13 cellular contexts compared by ENCODE assay signal in genomic region chr11:90113541-90113940, GRCh38. TPM values are rescaled to one million over a fixed set of nuclear protein-coding genes. Genes with fewer than 3 reads are reported as not detected.
A peak's percentile ranks its signal among the peaks of the same experiment; 100 is the strongest.
DNase-seq lines count a peak whose midpoint lies in the region; ATAC-seq and TF ChIP-seq lines count a peak whose summit lies in the region.
"Had no signal": no experiment of that assay in that cellular context is flagged by ENCODE, and none has a peak within 500 bp of the region (broad histone marks: within the 10 kb centered on the region; RNA-seq: fewer than 3 reads in every experiment).

No MANE protein-coding gene starts in this region.

- H3K27me3 Mint-ChIP-seq in neural progenitor cell (ENCODE audit: insufficient read depth, low read depth): no peaks in the 10 kb centered on the region

- no peak overlapping the region for H3K27ac ChIP-seq in mammary epithelial cell (ENCODE audit: insufficient read depth, low read depth, low read length)
- no peak overlapping the region for H3K27ac ChIP-seq in neural progenitor cell
- H3K27ac ChIP-seq: upper lobe of left lung had no signal

- intact Hi-C loops in mammary epithelial cell (cut with micrococcal nuclease) (no loop called here), posterior cingulate gyrus (cut with DNase I) (loop anchor here (10.0 kb wide), 1 partner anchor 439 kb away; no protein-coding TSS in a partner anchor)

- no peak for ATAC-seq in GM19351 (IDR thresholded peaks at IDR 0.05; ENCODE audit: unreplicated experiment)

- H3K4me1 Mint-ChIP-seq in neural progenitor cell: no peaks in the 10 kb centered on the region

- no peaks in the 10 kb centered on the region for H3K79me2 ChIP-seq in mammary epithelial cell (ENCODE audit: insufficient read depth, low read length)
- H3K79me2 ChIP-seq in neural progenitor cell (ENCODE audit: low read depth): no peaks in the 10 kb centered on the region

- TF ChIP-seq CTCF in LNCAP (IDR thresholded peaks at IDR 0.05) (peak; percentile 50), mammary epithelial cell (conservative IDR thresholded peaks at IDR 0.05 in 1 of 2, IDR thresholded peaks at IDR 0.05 in 1 of 2; ENCODE audit: extremely low read depth in 1 of 2, insufficient read depth in 1 of 2, low read depth in 1 of 2, low read length in 2 of 2) (peak; percentile 13 to 40), neural progenitor cell (IDR thresholded peaks at IDR 0.05) (peak; percentile 63)

- DNase-seq in DMS 273 (lab: John Stamatoyannopoulos, UW; ENCODE audit: unreplicated experiment) (peak; percentile 6), DMS 273 treated with DMSO at 0.1 percent for 48 hours (lab: John Stamatoyannopoulos, UW) (no peak), mammary epithelial cell (no peak), neural progenitor cell (ENCODE audit: low spot score) (no peak), posterior cingulate gyrus (no peak)
- DNase-seq in stimulated activated CD4-positive, alpha-beta T cell treated with anti-CD3 and anti-CD28 coated beads, Interleukin-12 subunit alpha, Interleukin-12 subunit beta, amount 100 ng/mL, for 4 hours: no peak
- DNase-seq: 8988T; activated CD4-positive, alpha-beta T cell treated with anti-CD3 and anti-CD28 coated beads, Interleukin-2, amount 50 U/mL, for 48 hours; islet precursor cell; NCI-H187 treated with DMSO at 0.1 percent for 48 hours; upper lobe of left lung had no signal

- H3F3A ChIP-seq in neural progenitor cell (ENCODE audit: low read depth): no peaks in the 10 kb centered on the region

- H3K27me3 ChIP-seq in mammary epithelial cell (ENCODE audit: insufficient read depth, low read length) (no peaks in the 10 kb centered on the region), neural progenitor cell (no peaks in the 10 kb centered on the region)
- H3K27me3 ChIP-seq: upper lobe of left lung had no signal

- no peak overlapping the region for H2AFZ ChIP-seq in mammary epithelial cell (ENCODE audit: low read depth, low read length)
- no peak overlapping the region for H2AFZ ChIP-seq in neural progenitor cell (replicated peaks)

- H4K20me1 ChIP-seq in mammary epithelial cell (ENCODE audit: insufficient read depth, low read length) (no peaks in the 10 kb centered on the region), neural progenitor cell (ENCODE audit: low read depth) (no peaks in the 10 kb centered on the region)

- 0% methylated on average over 2 of the region's 2 CpGs for WGBS in mammary epithelial cell (ENCODE audit: low coverage, missing lambda C conversion rate)

- no peaks in the 10 kb centered on the region for H3K36me3 ChIP-seq in mammary epithelial cell (ENCODE audit: insufficient read depth, low read length)
- no peaks in the 10 kb centered on the region for H3K36me3 ChIP-seq in neural progenitor cell
- H3K36me3 ChIP-seq: upper lobe of left lung had no signal

- in situ Hi-C loops in mammary epithelial cell (cut with MboI; ENCODE audit: low sequenced_read_pairs in 2 of 2): loop anchor here in 1 of 2 donors (25.0 kb wide), 2 partner anchors 451 to 1026 kb away; no protein-coding TSS in a partner anchor

- H3K4me3 ChIP-seq in mammary epithelial cell (replicated peaks in 1 of 3; ENCODE audit: insufficient read depth in 1 of 3, low read depth in 2 of 3, low read length in 3 of 3) (no peak overlapping the region), neural progenitor cell (no peak overlapping the region)
- H3K4me3 ChIP-seq: upper lobe of left lung had no signal

- CTCF ChIA-PET in mammary epithelial cell (lab: Charles Lee; ENCODE audit: low non-redundant PET): no interaction called here

- H3K4me2 ChIP-seq in mammary epithelial cell (ENCODE audit: insufficient read depth, low read depth, low read length): no peak overlapping the region
- no peak overlapping the region for H3K4me2 ChIP-seq in neural progenitor cell

- H3K9me3 ChIP-seq in mammary epithelial cell (replicated peaks; ENCODE audit: insufficient read depth, low read length) (no peaks in the 10 kb centered on the region), neural progenitor cell (ENCODE audit: low read depth) (no peaks in the 10 kb centered on the region)
- H3K9me3 ChIP-seq: upper lobe of left lung had no signal

- H3K36me3 Mint-ChIP-seq in neural progenitor cell: no peaks in the 10 kb centered on the region

- H3K27ac Mint-ChIP-seq in neural progenitor cell: no peak overlapping the region

- H3K9ac ChIP-seq in mammary epithelial cell (ENCODE audit: insufficient read depth, low read length) (no peak overlapping the region), neural progenitor cell (no peak overlapping the region)

- H3K9me3 Mint-ChIP-seq in neural progenitor cell: no peaks in the 10 kb centered on the region

- dilution Hi-C loops in mammary epithelial cell (cut with HindIII; ENCODE audit: low sequenced_read_pairs): no loop called here

- H3K4me3 Mint-ChIP-seq in neural progenitor cell: no peak overlapping the region

- BruUV-seq in mammary epithelial cell (replicated peaks; lab: Mats Ljungman, UMichigan): no TSS peak

- no peaks in the 10 kb centered on the region for H3K4me1 ChIP-seq in mammary epithelial cell (ENCODE audit: insufficient read depth, low read length)
- H3K4me1 ChIP-seq in neural progenitor cell: no peaks in the 10 kb centered on the region
- H3K4me1 ChIP-seq: upper lobe of left lung had no signal

RNA-seq across cellular contexts. Expression of gene NAALAD2, which starts 20.9 kb away (rescaled TPM):
- total RNA-seq in mammary epithelial cell (not detected), neural progenitor cell (ENCODE audit: low replicate concordance) (24.6 and 67.1 TPM in 2 replicates)
- polyA plus RNA-seq in mammary epithelial cell: not detected
- polyA minus RNA-seq in mammary epithelial cell: not detected

RNA-seq across cellular contexts. Expression of gene UBTFL1, which starts 27.8 kb away (rescaled TPM):
- total RNA-seq in mammary epithelial cell (not detected), neural progenitor cell (ENCODE audit: low replicate concordance) (not detected in 2 replicates)
- polyA plus RNA-seq in mammary epithelial cell: not detected
- not detected for polyA minus RNA-seq in mammary epithelial cell
- total RNA-seq: upper lobe of left lung had no signal

Comparison
In these comparisons a context has a peak if more than half of its experiments do, and no peak if none do; other contexts are left out.
1. RNA of gene NAALAD2, which starts 20.9 kb away (total RNA-seq): 24.6 to 67.1 TPM in neural progenitor cell; not detected in mammary epithelial cell; every median in the first group is over 10 times any median in the second.
2. Peak in every context shown above with its lines, with median percentiles within 50 percentile points of each other: CTCF ChIP-seq.